ENCODE assay signal across 8 cellular contexts in the genomic region with DNA sequence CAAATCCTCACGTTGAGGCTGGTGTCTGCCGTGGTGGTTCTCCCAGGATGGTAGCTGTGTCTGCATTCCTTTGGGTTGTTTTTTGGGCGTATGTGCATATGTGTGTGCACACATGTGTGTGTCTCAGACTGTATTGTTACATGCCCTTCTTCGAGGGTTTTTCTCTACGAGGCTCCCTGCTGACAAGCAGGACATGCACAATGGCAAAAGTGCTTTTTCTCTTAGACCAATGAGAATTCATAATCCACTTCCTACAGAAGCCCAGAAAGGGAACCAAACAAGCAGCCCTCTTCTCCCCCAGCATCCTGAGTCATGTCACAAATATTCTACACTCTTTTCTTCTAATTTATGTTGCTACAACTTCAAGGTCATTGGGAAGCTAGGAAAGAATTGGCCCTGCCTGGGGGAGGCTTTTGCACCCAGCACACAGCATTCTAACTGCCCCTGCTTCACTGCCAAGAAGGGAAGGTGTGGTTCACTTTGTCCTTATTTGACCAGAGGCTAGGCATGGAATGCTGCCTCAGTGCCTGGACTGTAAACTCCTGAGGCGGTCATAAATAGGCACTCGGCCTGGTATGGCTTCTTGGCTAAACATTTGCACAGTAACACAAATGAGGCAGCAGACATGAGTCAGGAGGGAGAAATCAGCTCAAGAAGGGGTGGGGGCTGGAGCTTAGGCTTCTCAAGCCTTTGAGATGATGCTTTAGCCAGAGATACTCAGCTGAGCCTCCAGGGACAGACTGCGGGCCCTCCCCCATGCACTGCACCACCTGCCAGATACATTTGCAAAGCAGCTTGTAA.
DNase-seq lines count a peak whose midpoint lies in the region; ATAC-seq, FAIRE-seq and TF ChIP-seq lines count a peak whose summit lies in the region.

No MANE protein-coding gene starts in this region.

- CTCF ChIA-PET in H1 (lab: Charles Lee; ENCODE audit: partially characterized antibody) = interaction anchor here (0.6 to 1.7 kb wide), 7 partner anchors 13 to 269 kb away, joined by 3 to 4 read pairs (median 3); no protein-coding TSS in a partner anchor

- H2BK15ac ChIP-seq in H1 (ENCODE audit: low read length) = no peak overlapping the region

- H2AK5ac ChIP-seq in H1 (ENCODE audit: low read depth, low read length) = no peak overlapping the region; the same call in 1 of the 2 replicates

- no peak overlapping the region for H2BK5ac ChIP-seq in H1 (ENCODE audit: low read depth, low read length)

- peak overlapping the region; percentile 67 for H3K4me2 ChIP-seq in GM23248 (ENCODE audit: unreplicated experiment)
- H3K4me2 ChIP-seq in H1 (ENCODE audit: insufficient read depth in 1 of 2, low read depth in 2 of 2, low read length in 2 of 2) = no peak overlapping the region
- H3K4me2 ChIP-seq in neural progenitor cell = peak overlapping the region; percentile 56

- H2BK120ac ChIP-seq in H1 (replicated peaks; ENCODE audit: low read depth, low read length) = no peak overlapping the region

- peaks cover 64% of the 10 kb centered on the region for H3K4me1 Mint-ChIP-seq in neural progenitor cell

- H3K79me2 ChIP-seq in GM23248 (ENCODE audit: insufficient read depth) (no peaks in the 10 kb centered on the region), H1 (ENCODE audit: control insufficient read depth in 1 of 2, insufficient read depth in 2 of 2, low read length in 2 of 2) (no peaks in the 10 kb centered on the region), neural progenitor cell (ENCODE audit: low read depth) (no peaks in the 10 kb centered on the region)

- no peak overlapping the region for H3K23ac ChIP-seq in H1 (ENCODE audit: insufficient read length)

- FAIRE-seq in H1 (lab: Jason Lieb, UNC) = no peak

- H3K56ac ChIP-seq in H1 (replicated peaks; ENCODE audit: insufficient read length, low read depth, low read length) = no peak overlapping the region

- H3K9me3 ChIP-seq in GM23248 (ENCODE audit: low read depth) (no peaks in the 10 kb centered on the region), H1 (ENCODE audit: insufficient read depth in 2 of 2, low read depth in 1 of 2, low read length in 1 of 2) (no peaks in the 10 kb centered on the region), neural progenitor cell (ENCODE audit: low read depth) (no peaks in the 10 kb centered on the region)

- H3F3A ChIP-seq in GM23248 (ENCODE audit: insufficient read depth) = peaks cover 56% of the 10 kb centered on the region
- H3F3A ChIP-seq in neural progenitor cell (ENCODE audit: low read depth) = peaks cover 10% of the 10 kb centered on the region

- H3K9me2 ChIP-seq in GM23248 (ENCODE audit: insufficient read depth) = no peaks in the 10 kb centered on the region

- peak overlapping the region; percentile 84 for H2BK12ac ChIP-seq in H1 (ENCODE audit: low read depth, low read length)

- POLR2A ChIA-PET in H1 (lab: Charles Lee; ENCODE audit: partially characterized antibody) = interaction anchor here (0.5 kb wide), 1 partner anchor 52 kb away, joined by 3 read pairs; no protein-coding TSS in a partner anchor

- no peaks in the 10 kb centered on the region for H3K23me2 ChIP-seq in H1 (ENCODE audit: low read depth, low read length)

- H3K27ac Mint-ChIP-seq in neural progenitor cell = peak overlapping the region; percentile 73

- in situ Hi-C loops in GM23248 (cut with MboI) = no loop called here

- H3K36me3 ChIP-seq in GM23248 (ENCODE audit: low read depth) (no peaks in the 10 kb centered on the region), H1 (ENCODE audit: control insufficient read depth in 2 of 4, insufficient read depth in 4 of 4, low read length in 3 of 4) (no peaks in the 10 kb centered on the region), neural progenitor cell (no peaks in the 10 kb centered on the region)

- TF ChIP-seq CTCF in H1 (IDR thresholded peaks at IDR 0.05; ENCODE audit: control extremely low read depth in 1 of 3, insufficient read depth in 1 of 3, low read depth in 1 of 3, low read length in 3 of 3) = no peak
- TF ChIP-seq CTCF in neural progenitor cell (IDR thresholded peaks at IDR 0.05) = no peak

- H3K14ac ChIP-seq in H1 (ENCODE audit: insufficient read length) = no peak overlapping the region

- TF ChIP-seq POLR2A in H1 (IDR thresholded peaks at IDR 0.05; ENCODE audit: control extremely low read depth in 1 of 2, low read depth in 2 of 2, low read length in 2 of 2) = no peak

- no peak for TF ChIP-seq RAD21 in H1 (IDR thresholded peaks at IDR 0.05 in 1 of 2, conservative IDR thresholded peaks at IDR 0.05 in 1 of 2; ENCODE audit: low read depth in 2 of 2, low read length in 2 of 2)

- peak overlapping the region; percentile 94 for H3K27ac ChIP-seq in GM23248
- H3K27ac ChIP-seq in H1 (ENCODE audit: low read depth, low read length) = no peak overlapping the region
- peak overlapping the region; percentile 7 for H3K27ac ChIP-seq in neural progenitor cell

- H4K20me1 ChIP-seq in GM23248 (ENCODE audit: insufficient read depth) (no peaks in the 10 kb centered on the region), H1 (replicated peaks in 1 of 2; ENCODE audit: control insufficient read depth in 1 of 2, insufficient read depth in 2 of 2, low read length in 2 of 2) (no peaks in the 10 kb centered on the region), neural progenitor cell (ENCODE audit: low read depth) (no peaks in the 10 kb centered on the region)

- H3K79me1 ChIP-seq in H1 (ENCODE audit: low read depth, low read length) = no peaks in the 10 kb centered on the region

- 0 out of 2 replicates have a peak overlapping the region, but pooled peaks have one; percentile 10 for H3K4me3 ChIP-seq in GM23248
- H3K4me3 ChIP-seq in H1 (ENCODE audit: extremely low read depth in 1 of 4, insufficient read depth in 2 of 4, low read depth in 3 of 4, low read length in 4 of 4) = no peak overlapping the region
- no peak overlapping the region for H3K4me3 ChIP-seq in neural progenitor cell

- no peaks in the 10 kb centered on the region for H3K36me3 Mint-ChIP-seq in neural progenitor cell

- peak overlapping the region; percentile 11 for H4K91ac ChIP-seq in H1 (replicated peaks; ENCODE audit: insufficient read length, low read length)

- peak overlapping the region; percentile 52; the same call in 1 of the 2 replicates for H2BK20ac ChIP-seq in H1 (ENCODE audit: low read length)

- WGBS in GM23248 (ENCODE audit: low coverage in 1 of 2, low lambda C conversion rate in 2 of 2, missing lambda C conversion rate in 2 of 2), 2 experiments = 5 to 11% methylated on average over 8 of the region's 8 CpGs
- 85% methylated on average over 8 of the region's 8 CpGs; no CpG with 5 or more reads in 1 of the 2 experiments for WGBS in H1 (ENCODE audit: extremely low coverage in 1 of 2, insufficient coverage in 1 of 2, insufficient read length in 1 of 2, insufficient replicate concordance in 2 of 2, low coverage in 1 of 2, low lambda C conversion rate in 2 of 2, missing lambda C conversion rate in 1 of 2), 2 experiments

- no peak for TF ChIP-seq EP300 in H1 (IDR thresholded peaks at IDR 0.05; ENCODE audit: borderline replicate concordance in 1 of 2, low read depth in 2 of 2, low read length in 2 of 2)

- H4K5ac ChIP-seq in H1 (ENCODE audit: insufficient read length, low read depth, low read length) = no peak overlapping the region

- H3K9ac ChIP-seq in GM23248 = peak overlapping the region; percentile 59
- no peak overlapping the region for H3K9ac ChIP-seq in H1 (replicated peaks in 1 of 4; ENCODE audit: extremely low read depth in 1 of 4, low read depth in 3 of 4, low read length in 3 of 4)
- no peak overlapping the region for H3K9ac ChIP-seq in neural progenitor cell

- no peak overlapping the region for H3K4ac ChIP-seq in H1 (replicated peaks; ENCODE audit: insufficient read length, low read depth, low read length)

- H2AFZ ChIP-seq in GM23248 (no peak overlapping the region), H1 (ENCODE audit: low read length) (no peak overlapping the region), neural progenitor cell (replicated peaks) (no peak overlapping the region)

- no peak overlapping the region for H4K8ac ChIP-seq in H1 (ENCODE audit: extremely low read depth, insufficient read depth, low read length)

- no peaks in the 10 kb centered on the region for H3K9me3 Mint-ChIP-seq in neural progenitor cell

- peaks cover 68% of the 10 kb centered on the region for H3K4me1 ChIP-seq in GM23248 (ENCODE audit: insufficient read depth)
- peaks cover 0 to 4% (median 2%) of the 10 kb centered on the region in 4 experiments; a peak in 3 of 7 replicates for H3K4me1 ChIP-seq in H1 (replicated peaks in 1 of 4; ENCODE audit: control insufficient read depth in 3 of 4, insufficient read depth in 4 of 4, low read length in 3 of 4)
- peaks cover 38% of the 10 kb centered on the region for H3K4me1 ChIP-seq in neural progenitor cell

- ATAC-seq in HG03521 (IDR thresholded peaks at IDR 0.05; ENCODE audit: unreplicated experiment) = no peak
- no peak for ATAC-seq in GM19023 (IDR thresholded peaks at IDR 0.05; ENCODE audit: unreplicated experiment)
- no peak for ATAC-seq in HG03354 (IDR thresholded peaks at IDR 0.05; ENCODE audit: poor library complexity, severe bottlenecking, unreplicated experiment)

- no peaks in the 10 kb centered on the region for H3K27me3 ChIP-seq in GM23248 (replicated peaks; ENCODE audit: insufficient read depth)
- no peaks in the 10 kb centered on the region for H3K27me3 ChIP-seq in H1 (replicated peaks in 1 of 4; ENCODE audit: control insufficient read depth in 3 of 4, extremely low read depth in 1 of 4, insufficient read depth in 3 of 4, low read length in 3 of 4)
- H3K27me3 ChIP-seq in neural progenitor cell = no peaks in the 10 kb centered on the region

- peak overlapping the region; percentile 9 for H3K4me3 Mint-ChIP-seq in neural progenitor cell

- DNase-seq in GM23248 (peak; percentile 99), NCI-H345 treated with DMSO at 0.1 percent for 48 hours (lab: John Stamatoyannopoulos, UW; ENCODE audit: unreplicated experiment) (peak; percentile 32), H1 (ENCODE audit: low read depth in 1 of 2, low spot score in 2 of 2) (peak in 1 of 2 experiments; percentile 33), neural progenitor cell (ENCODE audit: low spot score) (no peak), DMS114 treated with DMSO at 0.1 percent for 48 hours (lab: John Stamatoyannopoulos, UW; ENCODE audit: unreplicated experiment) (no peak)

- peaks cover 2% of the 10 kb centered on the region for H3K27me3 Mint-ChIP-seq in neural progenitor cell (ENCODE audit: insufficient read depth, low read depth)

- H3K18ac ChIP-seq in H1 (ENCODE audit: extremely low read depth, low read length) = no peak overlapping the region

TF ChIP-seq in H1, 55 proteins besides CTCF, POLR2A, EP300 and RAD21 (continues in another document):
- TF ChIP-seq, protein P1, sequence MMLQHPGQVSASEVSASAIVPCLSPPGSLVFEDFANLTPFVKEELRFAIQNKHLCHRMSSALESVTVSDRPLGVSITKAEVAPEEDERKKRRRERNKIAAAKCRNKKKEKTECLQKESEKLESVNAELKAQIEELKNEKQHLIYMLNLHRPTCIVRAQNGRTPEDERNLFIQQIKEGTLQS (IDR thresholded peaks at IDR 0.05; ENCODE audit: insufficient read depth, low read depth, low read length) = no peak
- TF ChIP-seq GTF2F1 (IDR thresholded peaks at IDR 0.05; ENCODE audit: borderline replicate concordance, low read depth, low read length) (no peak), YY1 (IDR thresholded peaks at IDR 0.05; ENCODE audit: low read depth, low read length) (no peak), TAF7 (optimal IDR thresholded peaks at IDR 0.05; ENCODE audit: borderline replicate concordance, low read depth, low read length) (no peak), CREB1 (IDR thresholded peaks at IDR 0.05) (no peak)

Comparison
In these comparisons a context has a peak if more than half of its experiments do, and no peak if none do; other contexts are left out.
1. DNase-seq: peak in GM23248 (single experiment) and NCI-H345 treated with DMSO at 0.1 percent for 48 hours (single experiment); none in neural progenitor cell (single experiment) and DMS114 treated with DMSO at 0.1 percent for 48 hours (single experiment).
2. H3K4me2 ChIP-seq: peak in GM23248 (single experiment) and neural progenitor cell (single experiment); none in H1 (0 of 2).